8 cellular contexts compared by ENCODE assay signal in the genomic region with DNA sequence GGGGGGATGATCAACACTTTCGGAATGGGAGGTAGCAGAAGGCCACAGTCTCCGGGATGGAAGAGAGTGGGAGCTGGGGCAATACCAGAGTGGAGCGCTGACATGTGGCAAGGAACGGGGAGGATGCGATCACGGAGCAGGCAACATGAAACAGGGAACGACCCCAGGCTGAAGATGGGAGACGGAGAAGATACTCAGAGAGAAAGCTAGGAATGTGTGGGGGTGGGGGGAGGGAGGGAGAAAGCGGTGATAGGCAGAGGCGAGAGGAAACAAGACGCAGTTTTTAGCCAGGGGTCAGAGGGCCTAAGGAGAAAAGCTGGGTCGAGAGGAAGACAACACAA. TPM values are rescaled to one million over a fixed set of nuclear protein-coding genes. Genes with fewer than 3 reads are reported as not detected.
DNase-seq lines count a peak whose midpoint lies in the region; FAIRE-seq and TF ChIP-seq lines count a peak whose summit lies in the region.

No MANE protein-coding gene starts in this region.

- no peak overlapping the region for H3K4me3 Mint-ChIP-seq in CD8-positive, alpha-beta memory T cell

- POLR2A ChIA-PET in CD8-positive, alpha-beta memory T cell (lab: Charles Lee), result no interaction called here

- TF ChIP-seq CTCF in D721Med (IDR thresholded peaks at IDR 0.05; ENCODE audit: insufficient read depth, missing control alignments), result no peak

- H3K36me3 Mint-ChIP-seq in CD8-positive, alpha-beta memory T cell, result peaks cover 9 to 24% (median 12%) of the 10 kb centered on the region in 3 donors

- peaks cover 17 to 33% (median 24%) of the 10 kb centered on the region in 3 donors for H3K4me1 Mint-ChIP-seq in CD8-positive, alpha-beta memory T cell

- H3K36me3 ChIP-seq in CD8-positive, alpha-beta memory T cell (ENCODE audit: insufficient read depth, low read length), result peaks cover 7% of the 10 kb centered on the region
- H3K36me3 ChIP-seq in H7 (replicated peaks; ENCODE audit: control insufficient read depth, insufficient read depth, low read length) (peaks cover 7% of the 10 kb centered on the region), SK-N-MC (ENCODE audit: insufficient read depth, low read length) (peaks cover 37% of the 10 kb centered on the region)

- H3K4me1 ChIP-seq in CD8-positive, alpha-beta memory T cell (ENCODE audit: insufficient read depth, low read length), result peaks cover 33% of the 10 kb centered on the region

- CTCF ChIA-PET in CD8-positive, alpha-beta memory T cell (lab: Charles Lee), result interaction anchor here (0.9 kb wide), 1 partner anchor 53 kb away, joined by 3 read pairs; no protein-coding TSS in a partner anchor

- no peaks in the 10 kb centered on the region for H3K9me3 Mint-ChIP-seq in CD8-positive, alpha-beta memory T cell

- H3K4me3 ChIP-seq in CD8-positive, alpha-beta memory T cell (ENCODE audit: low read length), result peak overlapping the region; percentile 79
- H3K4me3 ChIP-seq in H7 (ENCODE audit: insufficient read depth, low read depth, low read length) (peak overlapping the region; percentile 98), SK-N-MC (peak overlapping the region; percentile 96)

- no peak overlapping the region for H3K27ac Mint-ChIP-seq in CD8-positive, alpha-beta memory T cell

- FAIRE-seq in D721Med (lab: Jason Lieb, UNC), result no peak

- no peak for DNase-seq in CD8-positive, alpha-beta memory T cell
- DNase-seq in H7 (peak; percentile 43), SK-N-MC (ENCODE audit: low read depth, low spot score) (no peak), globus pallidus (ENCODE audit: low spot score) (peak; percentile 12), renal cortical epithelial cell (ENCODE audit: low read depth) (peak; percentile 9), D721Med (ENCODE audit: insufficient read length, low spot score) (no peak), NOMO-1 treated with DMSO at 0.1 percent for 48 hours (lab: John Stamatoyannopoulos, UW; ENCODE audit: unreplicated experiment) (no peak), NCI-H2196 (lab: John Stamatoyannopoulos, UW; ENCODE audit: unreplicated experiment) (no peak)

- peak overlapping the region; percentile 72 for H3K9ac ChIP-seq in SK-N-MC (ENCODE audit: insufficient read length)

- H3K9me3 ChIP-seq in CD8-positive, alpha-beta memory T cell (ENCODE audit: low read length), result no peaks in the 10 kb centered on the region
- H3K9me3 ChIP-seq in SK-N-MC (ENCODE audit: low read depth, low read length), result no peaks in the 10 kb centered on the region

- peak overlapping the region; percentile 97 for H3K27ac ChIP-seq in CD8-positive, alpha-beta memory T cell (ENCODE audit: low read depth, low read length)
- peak overlapping the region; percentile 63; the same call in 1 of the 2 replicates for H3K27ac ChIP-seq in SK-N-MC

- peaks cover 5% of the 10 kb centered on the region in 2 donors for H3K27me3 Mint-ChIP-seq in CD8-positive, alpha-beta memory T cell

- no peaks in the 10 kb centered on the region for H3K27me3 ChIP-seq in CD8-positive, alpha-beta memory T cell (ENCODE audit: insufficient read depth, low read length, poor library complexity, severe bottlenecking)
- H3K27me3 ChIP-seq in H7 (ENCODE audit: control insufficient read depth, insufficient read depth, low read length), result no peaks in the 10 kb centered on the region

RNA-seq across cellular contexts. Expression of gene RAB3GAP2, which starts 0.6 kb away (rescaled TPM):
- 10 to 100 TPM; 41.8 to 44.8 TPM for total RNA-seq in CD8-positive, alpha-beta memory T cell
- 26.3 TPM for polyA plus RNA-seq in CD8-positive, alpha-beta memory T cell
- 32.4 and 43.5 TPM in 2 replicates for total RNA-seq in H7 (2014; rRNA removed; shearing (Covaris generic))
- 41.8 and 47.0 TPM in 2 replicates for total RNA-seq in renal cortical epithelial cell

Comparison
In these comparisons a context has a peak if more than half of its experiments do, and no peak if none do; other contexts are left out.
1. DNase-seq: peak in H7 (single experiment), globus pallidus (single experiment) and renal cortical epithelial cell (single experiment); none in CD8-positive, alpha-beta memory T cell (0 of 5), SK-N-MC (single experiment), D721Med (single experiment), NOMO-1 treated with DMSO at 0.1 percent for 48 hours (single experiment) and NCI-H2196 (single experiment).
2. Peak in every context shown above with its lines, with median percentiles within 50 percentile points of each other: H3K4me3 ChIP-seq.